1 cellular context compared by ENCODE assay signal in genomic region chr10:30583778-30584415, GRCh38.
TF ChIP-seq lines count a peak whose summit lies in the region.

No MANE protein-coding gene starts in this region.

TF ChIP-seq in HepG2, 621 proteins besides CTCF, POLR2A, EP300 and RAD21 (continued from another document):
- TF ChIP-seq THAP9 (CRISPR knock-in tag; IDR thresholded peaks at IDR 0.05; ENCODE audit: borderline replicate concordance) (no peak), ZNF710 (CRISPR knock-in tag; IDR thresholded peaks at IDR 0.05; ENCODE audit: borderline replicate concordance) (peak; percentile 67; the same call in 1 of the 2 replicates), REL (CRISPR knock-in tag; conservative IDR thresholded peaks at IDR 0.05) (no peak), NCOA2 (CRISPR knock-in tag; IDR thresholded peaks at IDR 0.05) (peak; percentile 57), ZNF256 (CRISPR knock-in tag; conservative IDR thresholded peaks at IDR 0.05) (no peak), DPF2 (CRISPR knock-in tag; IDR thresholded peaks at IDR 0.05; ENCODE audit: borderline replicate concordance, low read depth) (0 out of 2 replicates have a peak, but pooled peaks have one; percentile 22), MXI1 (IDR thresholded peaks at IDR 0.05; ENCODE audit: borderline replicate concordance, low read depth, low read length) (peak; percentile 11; the same call in 1 of the 3 replicates), KDM2A (CRISPR knock-in tag; IDR thresholded peaks at IDR 0.05; ENCODE audit: borderline replicate concordance, low read depth) (no peak), ZNF761 (CRISPR knock-in tag; conservative IDR thresholded peaks at IDR 0.05) (0 out of 2 replicates have a peak, but pooled peaks have one; percentile 50), TFAP4 (IDR thresholded peaks at IDR 0.05; ENCODE audit: borderline replicate concordance, low read depth) (peak; percentile 45; the same call in 1 of the 2 replicates)
TF ChIP-seq in HepG2: peak in this region for 77.
